19 cellular contexts compared by ENCODE assay signal in genomic region chr7:112184455-112184854, GRCh38. TPM values are rescaled to one million over a fixed set of nuclear protein-coding genes. Genes with fewer than 3 reads are reported as not detected.
DNase-seq lines count a peak whose midpoint lies in the region; ATAC-seq, FAIRE-seq and TF ChIP-seq lines count a peak whose summit lies in the region.
"Had no signal": no experiment of that assay in that cellular context is flagged by ENCODE, and none has a peak within 500 bp of the region (broad histone marks: within the 10 kb centered on the region; RNA-seq: fewer than 3 reads in every experiment).

No MANE protein-coding gene starts in this region.

- H3K9me3 Mint-ChIP-seq in endothelial cell (ENCODE audit: unreplicated experiment), result no peaks in the 10 kb centered on the region
- H3K9me3 Mint-ChIP-seq: CD14-positive monocyte had no signal

- H3K27me3 ChIP-seq in PC-3 (ENCODE audit: low read length), result no peaks in the 10 kb centered on the region
- H3K27me3 ChIP-seq: SJSA1 had no signal

- ATAC-seq in PC-3, result 0 out of 2 replicates have a peak, but pooled peaks have one; percentile 14

- H3K4me2 ChIP-seq in PC-3 (ENCODE audit: low read length), result no peak overlapping the region

- no peak overlapping the region for H2AFZ ChIP-seq in PC-3 (ENCODE audit: low read length)

- no peaks in the 10 kb centered on the region for H3K36me3 ChIP-seq in PC-3 (ENCODE audit: low read depth, low read length)
- H3K36me3 ChIP-seq: SJSA1 had no signal

- no peak overlapping the region for H3K27ac ChIP-seq in PC-3 (ENCODE audit: low read length)
- H3K27ac ChIP-seq: SJSA1 had no signal

- POLR2A ChIA-PET in PC-3 (lab: Charles Lee; ENCODE audit: unreplicated experiment), result no interaction called here

- H3K27me3 Mint-ChIP-seq in endothelial cell (ENCODE audit: unreplicated experiment), result no peaks in the 10 kb centered on the region

- H3K9ac ChIP-seq in PC-3 (ENCODE audit: low read length), result no peak overlapping the region

- FAIRE-seq in urothelium cell line (lab: Jason Lieb, UNC), result no peak
- FAIRE-seq: A204.1, RCC 7860 had no signal

- peaks cover 84% of the 10 kb centered on the region for H3K79me2 ChIP-seq in PC-3 (ENCODE audit: low read length)

- no peaks in the 10 kb centered on the region for H3F3A ChIP-seq in PC-3 (ENCODE audit: low read length, unreplicated experiment)

- H3K4me1 ChIP-seq in PC-3 (ENCODE audit: insufficient read depth, low read length), result peaks cover 28% of the 10 kb centered on the region
- H3K4me1 ChIP-seq: SJSA1 had no signal

- no peak overlapping the region for H3K4me3 Mint-ChIP-seq in endothelial cell (ENCODE audit: unreplicated experiment)
- H3K4me3 Mint-ChIP-seq: B cell, CD14-positive monocyte had no signal

- no peak overlapping the region for H3K4me3 ChIP-seq in PC-3 (ENCODE audit: low read length)
- H3K4me3 ChIP-seq: SJSA1 had no signal

- TF ChIP-seq CTCF in PC-3 (conservative IDR thresholded peaks at IDR 0.05; ENCODE audit: low read depth, low read length) (no peak), endothelial cell (IDR thresholded peaks at IDR 0.05; ENCODE audit: unreplicated experiment) (no peak)

- H3K9me2 ChIP-seq in PC-3 (replicated peaks; ENCODE audit: low read length), result no peaks in the 10 kb centered on the region

- intact Hi-C loops in PC-3 (cut with micrococcal nuclease), result no loop called here

- peak overlapping the region; percentile 67 for H3K27ac Mint-ChIP-seq in endothelial cell (ENCODE audit: unreplicated experiment)
- H3K27ac Mint-ChIP-seq: B cell had no signal

- no TSS peak for BruUV-seq in PC-3 (replicated peaks; lab: Mats Ljungman, UMichigan)

- H4K20me1 ChIP-seq in PC-3 (ENCODE audit: low read length), result no peaks in the 10 kb centered on the region

- CTCF ChIA-PET in PC-3 (lab: Charles Lee), result no interaction called here

- peaks cover 5% of the 10 kb centered on the region for H3K36me3 Mint-ChIP-seq in endothelial cell (ENCODE audit: low read depth, unreplicated experiment)
- H3K36me3 Mint-ChIP-seq: CD14-positive monocyte had no signal

- H3K4me1 Mint-ChIP-seq in endothelial cell (ENCODE audit: unreplicated experiment), result peaks cover 74% of the 10 kb centered on the region
- H3K4me1 Mint-ChIP-seq: B cell had no signal

- no peaks in the 10 kb centered on the region for H3K9me3 ChIP-seq in PC-3 (ENCODE audit: low read length)
- H3K9me3 ChIP-seq: SJSA1 had no signal

- DNase-seq in PC-3 (no peak), endothelial cell (ENCODE audit: low spot score) (no peak), medulla oblongata (ENCODE audit: extremely low spot score) (peak; percentile 85), superior temporal gyrus (ENCODE audit: extremely low spot score) (peak; percentile 77), NCI-H128 (lab: John Stamatoyannopoulos, UW; ENCODE audit: unreplicated experiment) (no peak), NCI-H226 (no peak), urothelium cell line (ENCODE audit: low spot score) (no peak)
- DNase-seq: DMS79, IMR-90, Karpas-422, NCI-H1436, NCI-H1930, NCI-H2227 treated with DMSO at 0.1 percent for 48 hours, NCI-H524 had no signal

RNA-seq across cellular contexts. Expression of gene DOCK4, which starts 21.7 kb away (rescaled TPM):
- total RNA-seq in PC-3 (2014; rRNA removed) (21.8 and 25.4 TPM in 2 replicates), endothelial cell (ENCODE audit: unreplicated experiment) (99.2 TPM)

RNA-seq across cellular contexts. Expression of gene ZNF277, which starts 22.0 kb away (rescaled TPM):
- total RNA-seq in PC-3 (2014; rRNA removed), result 8.7 and 14.0 TPM in 2 replicates
- total RNA-seq in endothelial cell (ENCODE audit: unreplicated experiment), result 26.1 TPM

Comparison
In these comparisons a context has a peak if more than half of its experiments do, and no peak if none do; other contexts are left out.
1. DNase-seq: peak in medulla oblongata (single experiment) and superior temporal gyrus (single experiment); none in PC-3 (single experiment), endothelial cell (single experiment), NCI-H128 (single experiment), NCI-H226 (single experiment) and urothelium cell line (single experiment).